ENCODE assay signal across 11 cellular contexts in the genomic region with DNA sequence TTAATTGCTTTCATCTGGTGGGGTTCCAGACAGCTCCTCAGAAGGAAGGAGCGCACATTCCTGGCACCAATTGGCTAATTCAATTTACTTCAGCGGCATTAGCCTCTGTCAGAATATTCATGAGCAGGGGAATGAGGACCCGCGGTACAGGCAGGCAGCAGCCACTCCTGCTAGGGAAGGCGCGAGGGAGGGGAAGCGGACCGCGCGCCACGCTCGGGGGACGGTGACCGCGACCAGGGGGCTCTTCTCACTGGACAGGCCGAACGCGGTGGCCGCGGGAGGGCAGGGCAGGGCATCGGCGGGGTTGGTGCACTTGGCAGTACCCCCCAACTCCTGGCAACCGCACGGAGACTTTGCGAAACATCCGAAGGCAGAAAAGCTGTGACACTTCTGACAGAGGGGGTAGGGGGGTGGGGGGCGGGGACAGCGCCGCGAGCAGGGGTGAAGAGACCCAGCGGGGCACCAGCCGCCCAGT. TPM values are rescaled to one million over a fixed set of nuclear protein-coding genes. Genes with fewer than 3 reads are reported as not detected.
DNase-seq lines count a peak whose midpoint lies in the region; ATAC-seq, FAIRE-seq and TF ChIP-seq lines count a peak whose summit lies in the region.
"Had no signal": no experiment of that assay in that cellular context is flagged by ENCODE, and none has a peak within 500 bp of the region (broad histone marks: within the 10 kb centered on the region; RNA-seq: fewer than 3 reads in every experiment).

A gene (plus strand): TSS at position 160 of the 475 bp plus-strand sequence.

- H3K36me3 Mint-ChIP-seq in GM23338 (ENCODE audit: low read depth) = no peaks in the 10 kb centered on the region
- H3K36me3 Mint-ChIP-seq in activated naive CD4-positive, alpha-beta T cell treated with anti-CD3 and anti-CD28 coated beads for 36 hours (ENCODE audit: low read depth) = no peaks in the 10 kb centered on the region
- peaks cover 2% of the 10 kb centered on the region for H3K36me3 Mint-ChIP-seq in activated CD8-positive, alpha-beta memory T cell treated with anti-CD3 and anti-CD28 coated beads, Interleukin-2, amount 10 ng/mL, durations not matched to agents 7 days and 5 days
- H3K36me3 Mint-ChIP-seq: activated naive CD8-positive, alpha-beta T cell treated with anti-CD3 and anti-CD28 coated beads, Interleukin-2, amount 10 ng/mL, durations not matched to agents 7 days and 5 days; memory B cell had no signal

- H3K36me3 ChIP-seq in GM23338 (ENCODE audit: insufficient read depth) (no peaks in the 10 kb centered on the region), brain microvascular endothelial cell (replicated peaks) (no peaks in the 10 kb centered on the region), iPS DF 6.9 (ENCODE audit: control insufficient read depth, insufficient read depth, low read length) (no peaks in the 10 kb centered on the region)

- peak within 1 kb of the TSS; percentile 95 for H2AFZ ChIP-seq in GM23338

- no peak for FAIRE-seq in GM19239 (lab: Jason Lieb, UNC)

- peak within 1 kb of the TSS; percentile 83 for H3K4me2 ChIP-seq in GM23338

- H3K9me3 ChIP-seq in iPS DF 6.9 (ENCODE audit: control insufficient read depth, insufficient read depth, low read length) = no peaks in the 10 kb centered on the region

- no peak within 1 kb of the TSS for H3K27ac Mint-ChIP-seq in GM23338
- no peak within 1 kb of the TSS for H3K27ac Mint-ChIP-seq in activated naive CD4-positive, alpha-beta T cell treated with anti-CD3 and anti-CD28 coated beads for 36 hours
- no peak within 1 kb of the TSS for H3K27ac Mint-ChIP-seq in activated CD8-positive, alpha-beta memory T cell treated with anti-CD3 and anti-CD28 coated beads, Interleukin-2, amount 10 ng/mL, durations not matched to agents 7 days and 5 days
- H3K27ac Mint-ChIP-seq: activated naive CD8-positive, alpha-beta T cell treated with anti-CD3 and anti-CD28 coated beads, Interleukin-2, amount 10 ng/mL, durations not matched to agents 7 days and 5 days; memory B cell had no signal

- H3K4me3 Mint-ChIP-seq in GM23338 = peak within 1 kb of the TSS; percentile 89
- no peak within 1 kb of the TSS for H3K4me3 Mint-ChIP-seq in activated naive CD4-positive, alpha-beta T cell treated with anti-CD3 and anti-CD28 coated beads for 36 hours
- H3K4me3 Mint-ChIP-seq in activated CD8-positive, alpha-beta memory T cell treated with anti-CD3 and anti-CD28 coated beads, Interleukin-2, amount 10 ng/mL, durations not matched to agents 7 days and 5 days = no peak within 1 kb of the TSS
- H3K4me3 Mint-ChIP-seq: activated naive CD8-positive, alpha-beta T cell treated with anti-CD3 and anti-CD28 coated beads, Interleukin-2, amount 10 ng/mL, durations not matched to agents 7 days and 5 days; memory B cell had no signal

- CTCF ChIA-PET in activated naive CD4-positive, alpha-beta T cell treated with anti-CD3 and anti-CD28 coated beads for 36 hours (lab: Charles Lee) = no interaction called here
- CTCF ChIA-PET in activated CD8-positive, alpha-beta memory T cell treated with anti-CD3 and anti-CD28 coated beads, Interleukin-2, amount 10 ng/mL, durations not matched to agents 7 days and 5 days (lab: Charles Lee) = no interaction called here

- no peak within 1 kb of the TSS for H3K27ac ChIP-seq in GM23338 (ENCODE audit: low read depth)
- no peak within 1 kb of the TSS for H3K27ac ChIP-seq in brain microvascular endothelial cell
- H3K27ac ChIP-seq in iPS DF 6.9 (ENCODE audit: low read length) = no peak within 1 kb of the TSS

- H3K4me3 ChIP-seq in GM23338 (peak within 1 kb of the TSS; percentile 74), brain microvascular endothelial cell (ENCODE audit: low read depth, low read length) (peak within 1 kb of the TSS; percentile 58), iPS DF 6.9 (ENCODE audit: low read length) (peak within 1 kb of the TSS; percentile 60; the same call in 1 of the 2 replicates), retinal pigment epithelial cell (ENCODE audit: low read length) (peak within 1 kb of the TSS; percentile 52)

- H3K4me1 ChIP-seq in GM23338 (ENCODE audit: insufficient read depth) (no peaks in the 10 kb centered on the region; the same call in 1 of the 2 replicates), iPS DF 6.9 (ENCODE audit: control insufficient read depth, insufficient read depth, low read length) (no peaks in the 10 kb centered on the region)

- no peaks in the 10 kb centered on the region for H3K9me3 Mint-ChIP-seq in GM23338
- no peaks in the 10 kb centered on the region for H3K9me3 Mint-ChIP-seq in activated naive CD4-positive, alpha-beta T cell treated with anti-CD3 and anti-CD28 coated beads for 36 hours
- no peaks in the 10 kb centered on the region for H3K9me3 Mint-ChIP-seq in activated CD8-positive, alpha-beta memory T cell treated with anti-CD3 and anti-CD28 coated beads, Interleukin-2, amount 10 ng/mL, durations not matched to agents 7 days and 5 days (ENCODE audit: low read depth)
- H3K9me3 Mint-ChIP-seq: activated naive CD8-positive, alpha-beta T cell treated with anti-CD3 and anti-CD28 coated beads, Interleukin-2, amount 10 ng/mL, durations not matched to agents 7 days and 5 days; memory B cell had no signal

- peaks cover 45% of the 10 kb centered on the region for H3K27me3 ChIP-seq in GM23338 (ENCODE audit: insufficient read depth)
- no peaks in the 10 kb centered on the region for H3K27me3 ChIP-seq in brain microvascular endothelial cell (replicated peaks)
- peaks cover 3% of the 10 kb centered on the region; the same call in 1 of the 2 replicates for H3K27me3 ChIP-seq in iPS DF 6.9 (ENCODE audit: control insufficient read depth, insufficient read depth, low read length)

- in situ Hi-C loops in brain microvascular endothelial cell (cut with HindIII; ENCODE audit: low pct_ligation_motif_present, low sequenced_read_pairs) = no loop called here

- no peaks in the 10 kb centered on the region; the same call in 1 of the 2 replicates for H4K20me1 ChIP-seq in GM23338 (replicated peaks; ENCODE audit: insufficient read depth)

- no CpG with 5 or more reads among the region's 32 CpGs for WGBS in iPS DF 6.9 (ENCODE audit: insufficient coverage, insufficient read length)

- peaks cover 24% of the 10 kb centered on the region for H3K27me3 Mint-ChIP-seq in GM23338 (ENCODE audit: insufficient read depth, low read depth, poor library complexity)
- H3K27me3 Mint-ChIP-seq in activated naive CD4-positive, alpha-beta T cell treated with anti-CD3 and anti-CD28 coated beads for 36 hours (ENCODE audit: low read depth) = peaks cover 28% of the 10 kb centered on the region
- H3K27me3 Mint-ChIP-seq in activated CD8-positive, alpha-beta memory T cell treated with anti-CD3 and anti-CD28 coated beads, Interleukin-2, amount 10 ng/mL, durations not matched to agents 7 days and 5 days = peaks cover 35% of the 10 kb centered on the region

- H3K79me2 ChIP-seq in GM23338 (replicated peaks; ENCODE audit: insufficient read depth) = no peaks in the 10 kb centered on the region

- TF ChIP-seq CTCF in GM23338 (conservative IDR thresholded peaks at IDR 0.05; ENCODE audit: low read depth in 2 of 2) (no peak), brain microvascular endothelial cell (IDR thresholded peaks at IDR 0.05; ENCODE audit: low read depth, low read length, missing control alignments) (no peak), retinal pigment epithelial cell (conservative IDR thresholded peaks at IDR 0.05; ENCODE audit: low read depth, low read length) (no peak)

- peak; percentile 86 for DNase-seq in GM23338 (ENCODE audit: low spot score)
- DNase-seq in brain microvascular endothelial cell = no peak
- DNase-seq in iPS DF 6.9 (ENCODE audit: low read depth, low spot score) = no peak
- DNase-seq in retinal pigment epithelial cell (ENCODE audit: low read depth) = no peak
- DNase-seq in activated naive CD4-positive, alpha-beta T cell treated with anti-CD3 and anti-CD28 coated beads for 36 hours = no peak
- no peak for DNase-seq in GM19239 (ENCODE audit: insufficient read length, low spot score)
- no peak for DNase-seq in activated CD8-positive, alpha-beta memory T cell treated with anti-CD3 and anti-CD28 coated beads, Interleukin-2, amount 10 ng/mL, durations not matched to agents 7 days and 5 days
- DNase-seq: activated naive CD8-positive, alpha-beta T cell treated with anti-CD3 and anti-CD28 coated beads, Interleukin-2, amount 10 ng/mL, durations not matched to agents 7 days and 5 days; T-helper 2 cell had no signal

- peaks cover 23% of the 10 kb centered on the region for H3K4me1 Mint-ChIP-seq in GM23338
- no peaks in the 10 kb centered on the region for H3K4me1 Mint-ChIP-seq in activated naive CD4-positive, alpha-beta T cell treated with anti-CD3 and anti-CD28 coated beads for 36 hours (ENCODE audit: low read depth)
- H3K4me1 Mint-ChIP-seq in activated CD8-positive, alpha-beta memory T cell treated with anti-CD3 and anti-CD28 coated beads, Interleukin-2, amount 10 ng/mL, durations not matched to agents 7 days and 5 days = no peaks in the 10 kb centered on the region
- H3K4me1 Mint-ChIP-seq: activated naive CD8-positive, alpha-beta T cell treated with anti-CD3 and anti-CD28 coated beads, Interleukin-2, amount 10 ng/mL, durations not matched to agents 7 days and 5 days had no signal

- no peaks in the 10 kb centered on the region for H3F3A ChIP-seq in GM23338 (replicated peaks; ENCODE audit: low read depth)

- peak; percentile 69 for ATAC-seq in GM23338
- ATAC-seq in activated CD8-positive, alpha-beta memory T cell treated with anti-CD3 and anti-CD28 coated beads, Interleukin-2, amount 10 ng/mL, durations not matched to agents 7 days and 5 days = no peak
- no peak for ATAC-seq in HG02938 (IDR thresholded peaks at IDR 0.05; ENCODE audit: unreplicated experiment)

- H3K9me2 ChIP-seq in GM23338 (ENCODE audit: insufficient read depth) = no peaks in the 10 kb centered on the region

- intact Hi-C loops in activated naive CD4-positive, alpha-beta T cell treated with anti-CD3 and anti-CD28 coated beads for 36 hours (cut with micrococcal nuclease) = no loop called here

RNA-seq across cellular contexts. Expression of the gene that starts here (rescaled TPM):
- total RNA-seq in GM23338 (2014; rRNA removed; shearing (Covaris generic)) = 0.31 and 1.0 TPM in 2 replicates
- not detected in 2 replicates for polyA plus RNA-seq in GM23338 (2016; fragmentation: Nextera tagmentation; extraction: Ambion mirVana)
- not detected for total RNA-seq in activated naive CD4-positive, alpha-beta T cell treated with anti-CD3 and anti-CD28 coated beads for 36 hours
- total RNA-seq in activated CD8-positive, alpha-beta memory T cell treated with anti-CD3 and anti-CD28 coated beads, Interleukin-2, amount 10 ng/mL, durations not matched to agents 7 days and 5 days = under 1 TPM in 1 of 2 experiments, not detected in 1; 0.07 TPM
